ENCODE assay signal across 1 cellular context in genomic region chrX:77910108-77910840, GRCh38.
TF ChIP-seq lines count a peak whose summit lies in the region.

Gene ATP7A (plus strand): TSS chrX:77910693. CDS start chrX:77971642, 60,949 bp downstream.

TF ChIP-seq in HepG2, 621 proteins besides CTCF, POLR2A, EP300 and RAD21 (continued from another document and continues in another):
- TF ChIP-seq ZNF772 (CRISPR knock-in tag; IDR thresholded peaks at IDR 0.05) (0 out of 2 replicates have a peak, but pooled peaks have one; percentile 29), ELF1 (CRISPR knock-in tag; IDR thresholded peaks at IDR 0.05) (peak; percentile 89), DR1 (CRISPR knock-in tag; IDR thresholded peaks at IDR 0.05) (no peak), ZNF549 (CRISPR knock-in tag; IDR thresholded peaks at IDR 0.05) (no peak), ASH2L (IDR thresholded peaks at IDR 0.05; ENCODE audit: insufficient read length, low read depth, low read length) (peak; percentile 36), GABPA (IDR thresholded peaks at IDR 0.05; ENCODE audit: low read depth, low read length) (peak; percentile 67), GABPA (CRISPR knock-in tag; IDR thresholded peaks at IDR 0.05; ENCODE audit: low read depth) (peak; percentile 91), SP5 (CRISPR knock-in tag; IDR thresholded peaks at IDR 0.05; ENCODE audit: borderline replicate concordance, low read depth) (peak; percentile 8; the same call in 1 of the 2 replicates), SOX5 (CRISPR knock-in tag; IDR thresholded peaks at IDR 0.05; ENCODE audit: borderline replicate concordance) (peak; percentile 38; the same call in 1 of the 2 replicates), DMAP1 (CRISPR knock-in tag; IDR thresholded peaks at IDR 0.05) (peak; percentile 52), SPEN (CRISPR knock-in tag; IDR thresholded peaks at IDR 0.05; ENCODE audit: low read depth) (peak; percentile 30; the same call in 1 of the 2 replicates), KMT2A (CRISPR knock-in tag; IDR thresholded peaks at IDR 0.05) (no peak), ARNTL (CRISPR knock-in tag; IDR thresholded peaks at IDR 0.05) (no peak), MEIS2 (CRISPR knock-in tag; IDR thresholded peaks at IDR 0.05) (no peak), SUZ12 (IDR thresholded peaks at IDR 0.05; ENCODE audit: low read depth, low read length) (no peak), STAG1 (CRISPR knock-in tag; IDR thresholded peaks at IDR 0.05) (peak; percentile 52), SIN3B (IDR thresholded peaks at IDR 0.05; ENCODE audit: low read length) (no peak), MAX (IDR thresholded peaks at IDR 0.05) (peak; percentile 85), POLR2AphosphoS5 (IDR thresholded peaks at IDR 0.05; ENCODE audit: low read depth, low read length) (peak; percentile 48; the same call in 1 of the 2 replicates), YEATS2 (CRISPR knock-in tag; IDR thresholded peaks at IDR 0.05; ENCODE audit: borderline replicate concordance) (peak; percentile 49; the same call in 1 of the 2 replicates), SALL1 (CRISPR knock-in tag; IDR thresholded peaks at IDR 0.05) (peak; percentile 69), ZNF567 (CRISPR knock-in tag; IDR thresholded peaks at IDR 0.05; ENCODE audit: borderline replicate concordance) (no peak), GATAD2A (CRISPR knock-in tag; IDR thresholded peaks at IDR 0.05) (peak; percentile 40; the same call in 1 of the 2 replicates), GFI1 (CRISPR knock-in tag; IDR thresholded peaks at IDR 0.05; ENCODE audit: borderline replicate concordance) (0 out of 2 replicates have a peak, but pooled peaks have one; percentile 21), CHD4 (IDR thresholded peaks at IDR 0.05; ENCODE audit: borderline replicate concordance, low read length) (no peak), E2F2 (CRISPR knock-in tag; IDR thresholded peaks at IDR 0.05; ENCODE audit: borderline replicate concordance) (no peak), TRIM22 (IDR thresholded peaks at IDR 0.05) (no peak), ZNF569 (CRISPR knock-in tag; IDR thresholded peaks at IDR 0.05; ENCODE audit: borderline replicate concordance) (no peak), MBNL3 (CRISPR knock-in tag; conservative IDR thresholded peaks at IDR 0.05) (no peak), GATAD1 (CRISPR knock-in tag; IDR thresholded peaks at IDR 0.05) (peak; percentile 72; the same call in 1 of the 2 replicates), SIN3A (IDR thresholded peaks at IDR 0.05; ENCODE audit: borderline replicate concordance, low read depth, low read length) (0 out of 2 replicates have a peak, but pooled peaks have one; percentile 28), ZNF674 (CRISPR knock-in tag; IDR thresholded peaks at IDR 0.05; ENCODE audit: low read depth) (no peak), SAP130 (CRISPR knock-in tag; IDR thresholded peaks at IDR 0.05; ENCODE audit: low read depth) (peak; percentile 81), MXI1 (IDR thresholded peaks at IDR 0.05; ENCODE audit: borderline replicate concordance, low read depth, low read length) (peak; percentile 76; the same call in 1 of the 3 replicates), KAT8 (CRISPR knock-in tag; IDR thresholded peaks at IDR 0.05) (peak; percentile 78), GABPB1 (CRISPR knock-in tag; IDR thresholded peaks at IDR 0.05) (peak; percentile 90), MIER2 (CRISPR knock-in tag; IDR thresholded peaks at IDR 0.05) (no peak)
- TF ChIP-seq, protein P1, sequence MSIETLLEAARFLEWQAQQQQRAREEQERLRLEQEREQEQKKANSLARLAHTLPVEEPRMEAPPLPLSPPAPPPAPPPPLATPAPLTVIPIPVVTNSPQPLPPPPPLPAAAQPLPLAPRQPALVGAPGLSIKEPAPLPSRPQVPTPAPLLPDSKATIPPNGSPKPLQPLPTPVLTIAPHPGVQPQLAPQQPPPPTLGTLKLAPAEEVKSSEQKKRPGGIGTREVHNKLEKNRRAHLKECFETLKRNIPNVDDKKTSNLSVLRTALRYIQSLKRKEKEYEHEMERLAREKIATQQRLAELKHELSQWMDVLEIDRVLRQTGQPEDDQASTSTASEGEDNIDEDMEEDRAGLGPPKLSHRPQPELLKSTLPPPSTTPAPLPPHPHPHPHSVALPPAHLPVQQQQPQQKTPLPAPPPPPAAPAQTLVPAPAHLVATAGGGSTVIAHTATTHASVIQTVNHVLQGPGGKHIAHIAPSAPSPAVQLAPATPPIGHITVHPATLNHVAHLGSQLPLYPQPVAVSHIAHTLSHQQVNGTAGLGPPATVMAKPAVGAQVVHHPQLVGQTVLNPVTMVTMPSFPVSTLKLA (IDR thresholded peaks at IDR 0.05) = peak; percentile 24; the same call in 1 of the 2 replicates
- TF ChIP-seq, protein P2, sequence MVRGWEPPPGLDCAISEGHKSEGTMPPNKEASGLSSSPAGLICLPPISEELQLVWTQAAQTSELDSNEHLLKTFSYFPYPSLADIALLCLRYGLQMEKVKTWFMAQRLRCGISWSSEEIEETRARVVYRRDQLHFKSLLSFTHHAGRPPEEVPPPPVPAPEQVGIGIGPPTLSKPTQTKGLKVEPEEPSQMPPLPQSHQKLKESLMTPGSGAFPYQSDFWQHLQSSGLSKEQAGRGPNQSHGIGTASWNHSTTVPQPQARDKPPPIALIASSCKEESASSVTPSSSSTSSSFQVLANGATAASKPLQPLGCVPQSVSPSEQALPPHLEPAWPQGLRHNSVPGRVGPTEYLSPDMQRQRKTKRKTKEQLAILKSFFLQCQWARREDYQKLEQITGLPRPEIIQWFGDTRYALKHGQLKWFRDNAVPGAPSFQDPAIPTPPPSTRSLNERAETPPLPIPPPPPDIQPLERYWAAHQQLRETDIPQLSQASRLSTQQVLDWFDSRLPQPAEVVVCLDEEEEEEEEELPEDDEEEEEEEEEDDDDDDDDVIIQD (CRISPR knock-in tag; IDR thresholded peaks at IDR 0.05; ENCODE audit: low read depth) = peak; percentile 55; the same call in 1 of the 2 replicates
- TF ChIP-seq, protein P3, sequence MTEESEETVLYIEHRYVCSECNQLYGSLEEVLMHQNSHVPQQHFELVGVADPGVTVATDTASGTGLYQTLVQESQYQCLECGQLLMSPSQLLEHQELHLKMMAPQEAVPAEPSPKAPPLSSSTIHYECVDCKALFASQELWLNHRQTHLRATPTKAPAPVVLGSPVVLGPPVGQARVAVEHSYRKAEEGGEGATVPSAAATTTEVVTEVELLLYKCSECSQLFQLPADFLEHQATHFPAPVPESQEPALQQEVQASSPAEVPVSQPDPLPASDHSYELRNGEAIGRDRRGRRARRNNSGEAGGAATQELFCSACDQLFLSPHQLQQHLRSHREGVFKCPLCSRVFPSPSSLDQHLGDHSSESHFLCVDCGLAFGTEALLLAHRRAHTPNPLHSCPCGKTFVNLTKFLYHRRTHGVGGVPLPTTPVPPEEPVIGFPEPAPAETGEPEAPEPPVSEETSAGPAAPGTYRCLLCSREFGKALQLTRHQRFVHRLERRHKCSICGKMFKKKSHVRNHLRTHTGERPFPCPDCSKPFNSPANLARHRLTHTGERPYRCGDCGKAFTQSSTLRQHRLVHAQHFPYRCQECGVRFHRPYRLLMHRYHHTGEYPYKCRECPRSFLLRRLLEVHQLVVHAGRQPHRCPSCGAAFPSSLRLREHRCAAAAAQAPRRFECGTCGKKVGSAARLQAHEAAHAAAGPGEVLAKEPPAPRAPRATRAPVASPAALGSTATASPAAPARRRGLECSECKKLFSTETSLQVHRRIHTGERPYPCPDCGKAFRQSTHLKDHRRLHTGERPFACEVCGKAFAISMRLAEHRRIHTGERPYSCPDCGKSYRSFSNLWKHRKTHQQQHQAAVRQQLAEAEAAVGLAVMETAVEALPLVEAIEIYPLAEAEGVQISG (CRISPR knock-in tag; IDR thresholded peaks at IDR 0.05) = peak; percentile 90
- TF ChIP-seq, protein P4, sequence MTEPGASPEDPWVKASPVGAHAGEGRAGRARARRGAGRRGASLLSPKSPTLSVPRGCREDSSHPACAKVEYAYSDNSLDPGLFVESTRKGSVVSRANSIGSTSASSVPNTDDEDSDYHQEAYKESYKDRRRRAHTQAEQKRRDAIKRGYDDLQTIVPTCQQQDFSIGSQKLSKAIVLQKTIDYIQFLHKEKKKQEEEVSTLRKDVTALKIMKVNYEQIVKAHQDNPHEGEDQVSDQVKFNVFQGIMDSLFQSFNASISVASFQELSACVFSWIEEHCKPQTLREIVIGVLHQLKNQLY (CRISPR knock-in tag; IDR thresholded peaks at IDR 0.05) = peak; percentile 51; the same call in 1 of the 2 replicates
- TF ChIP-seq, protein P5, sequence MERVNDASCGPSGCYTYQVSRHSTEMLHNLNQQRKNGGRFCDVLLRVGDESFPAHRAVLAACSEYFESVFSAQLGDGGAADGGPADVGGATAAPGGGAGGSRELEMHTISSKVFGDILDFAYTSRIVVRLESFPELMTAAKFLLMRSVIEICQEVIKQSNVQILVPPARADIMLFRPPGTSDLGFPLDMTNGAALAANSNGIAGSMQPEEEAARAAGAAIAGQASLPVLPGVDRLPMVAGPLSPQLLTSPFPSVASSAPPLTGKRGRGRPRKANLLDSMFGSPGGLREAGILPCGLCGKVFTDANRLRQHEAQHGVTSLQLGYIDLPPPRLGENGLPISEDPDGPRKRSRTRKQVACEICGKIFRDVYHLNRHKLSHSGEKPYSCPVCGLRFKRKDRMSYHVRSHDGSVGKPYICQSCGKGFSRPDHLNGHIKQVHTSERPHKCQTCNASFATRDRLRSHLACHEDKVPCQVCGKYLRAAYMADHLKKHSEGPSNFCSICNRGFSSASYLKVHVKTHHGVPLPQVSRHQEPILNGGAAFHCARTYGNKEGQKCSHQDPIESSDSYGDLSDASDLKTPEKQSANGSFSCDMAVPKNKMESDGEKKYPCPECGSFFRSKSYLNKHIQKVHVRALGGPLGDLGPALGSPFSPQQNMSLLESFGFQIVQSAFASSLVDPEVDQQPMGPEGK (CRISPR knock-in tag; IDR thresholded peaks at IDR 0.05) = peak; percentile 88
- TF ChIP-seq, protein P6, sequence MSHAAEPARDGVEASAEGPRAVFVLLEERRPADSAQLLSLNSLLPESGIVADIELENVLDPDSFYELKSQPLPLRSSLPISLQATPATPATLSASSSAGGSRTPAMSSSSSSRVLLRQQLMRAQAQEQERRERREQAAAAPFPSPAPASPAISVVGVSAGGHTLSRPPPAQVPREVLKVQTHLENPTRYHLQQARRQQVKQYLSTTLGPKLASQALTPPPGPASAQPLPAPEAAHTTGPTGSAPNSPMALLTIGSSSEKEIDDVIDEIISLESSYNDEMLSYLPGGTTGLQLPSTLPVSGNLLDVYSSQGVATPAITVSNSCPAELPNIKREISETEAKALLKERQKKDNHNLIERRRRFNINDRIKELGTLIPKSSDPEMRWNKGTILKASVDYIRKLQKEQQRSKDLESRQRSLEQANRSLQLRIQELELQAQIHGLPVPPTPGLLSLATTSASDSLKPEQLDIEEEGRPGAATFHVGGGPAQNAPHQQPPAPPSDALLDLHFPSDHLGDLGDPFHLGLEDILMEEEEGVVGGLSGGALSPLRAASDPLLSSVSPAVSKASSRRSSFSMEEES (CRISPR knock-in tag; IDR thresholded peaks at IDR 0.05) = peak; percentile 82
- TF ChIP-seq, protein P7, sequence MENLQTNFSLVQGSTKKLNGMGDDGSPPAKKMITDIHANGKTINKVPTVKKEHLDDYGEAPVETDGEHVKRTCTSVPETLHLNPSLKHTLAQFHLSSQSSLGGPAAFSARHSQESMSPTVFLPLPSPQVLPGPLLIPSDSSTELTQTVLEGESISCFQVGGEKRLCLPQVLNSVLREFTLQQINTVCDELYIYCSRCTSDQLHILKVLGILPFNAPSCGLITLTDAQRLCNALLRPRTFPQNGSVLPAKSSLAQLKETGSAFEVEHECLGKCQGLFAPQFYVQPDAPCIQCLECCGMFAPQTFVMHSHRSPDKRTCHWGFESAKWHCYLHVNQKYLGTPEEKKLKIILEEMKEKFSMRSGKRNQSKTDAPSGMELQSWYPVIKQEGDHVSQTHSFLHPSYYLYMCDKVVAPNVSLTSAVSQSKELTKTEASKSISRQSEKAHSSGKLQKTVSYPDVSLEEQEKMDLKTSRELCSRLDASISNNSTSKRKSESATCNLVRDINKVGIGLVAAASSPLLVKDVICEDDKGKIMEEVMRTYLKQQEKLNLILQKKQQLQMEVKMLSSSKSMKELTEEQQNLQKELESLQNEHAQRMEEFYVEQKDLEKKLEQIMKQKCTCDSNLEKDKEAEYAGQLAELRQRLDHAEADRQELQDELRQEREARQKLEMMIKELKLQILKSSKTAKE (CRISPR knock-in tag; IDR thresholded peaks at IDR 0.05; ENCODE audit: borderline replicate concordance) = peak; percentile 51; the same call in 1 of the 2 replicates
- TF ChIP-seq, protein P8, sequence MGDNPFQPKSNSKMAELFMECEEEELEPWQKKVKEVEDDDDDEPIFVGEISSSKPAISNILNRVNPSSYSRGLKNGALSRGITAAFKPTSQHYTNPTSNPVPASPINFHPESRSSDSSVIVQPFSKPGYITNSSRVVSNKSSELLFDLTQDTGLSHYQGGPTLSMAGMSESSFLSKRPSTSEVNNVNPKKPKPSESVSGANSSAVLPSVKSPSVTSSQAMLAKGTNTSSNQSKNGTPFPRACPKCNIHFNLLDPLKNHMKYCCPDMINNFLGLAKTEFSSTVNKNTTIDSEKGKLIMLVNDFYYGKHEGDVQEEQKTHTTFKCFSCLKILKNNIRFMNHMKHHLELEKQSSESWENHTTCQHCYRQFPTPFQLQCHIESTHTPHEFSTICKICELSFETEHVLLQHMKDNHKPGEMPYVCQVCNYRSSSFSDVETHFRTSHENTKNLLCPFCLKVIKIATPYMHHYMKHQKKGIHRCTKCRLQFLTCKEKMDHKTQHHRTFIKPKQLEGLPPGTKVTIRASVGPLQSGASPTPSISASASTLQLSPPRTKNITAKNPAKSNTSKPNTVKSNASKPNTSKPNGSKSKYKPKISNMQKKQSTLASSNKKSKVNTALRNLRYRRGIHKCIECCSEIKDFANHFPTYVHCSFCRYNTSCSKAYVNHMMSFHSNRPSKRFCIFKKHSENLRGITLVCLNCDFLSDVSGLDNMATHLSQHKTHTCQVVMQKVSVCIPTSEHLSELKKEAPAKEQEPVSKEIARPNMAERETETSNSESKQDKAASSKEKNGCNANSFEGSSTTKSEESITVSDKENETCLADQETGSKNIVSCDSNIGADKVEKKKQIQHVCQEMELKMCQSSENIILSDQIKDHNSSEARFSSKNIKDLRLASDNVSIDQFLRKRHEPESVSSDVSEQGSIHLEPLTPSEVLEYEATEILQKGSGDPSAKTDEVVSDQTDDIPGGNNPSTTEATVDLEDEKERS (CRISPR knock-in tag; IDR thresholded peaks at IDR 0.05) = no peak
